Comparison of ENCODE assay signal across 12 cellular contexts in the genomic region with DNA sequence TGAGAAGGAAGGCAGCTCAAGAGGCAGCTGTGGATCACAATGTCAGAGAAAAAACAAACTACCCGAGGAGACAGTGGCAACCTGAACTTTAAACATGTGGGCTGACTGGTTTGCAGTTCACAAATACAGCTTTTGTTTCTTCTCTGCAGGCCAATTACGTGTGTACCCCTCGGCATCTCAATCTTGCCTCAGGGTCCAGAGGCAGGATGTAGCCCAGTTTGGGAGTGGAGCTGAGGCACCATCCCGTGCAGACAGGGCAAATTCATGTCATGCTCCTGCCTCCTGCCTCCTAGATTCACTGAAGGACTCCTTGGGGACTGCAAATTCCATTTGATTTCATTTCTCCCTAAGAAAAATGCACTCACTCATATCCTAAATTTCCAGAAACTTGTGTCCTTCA.
DNase-seq lines count a peak whose midpoint lies in the region; ATAC-seq and TF ChIP-seq lines count a peak whose summit lies in the region.
"Had no signal": no experiment of that assay in that cellular context is flagged by ENCODE, and none has a peak within 500 bp of the region (broad histone marks: within the 10 kb centered on the region; RNA-seq: fewer than 3 reads in every experiment).

No MANE protein-coding gene starts in this region.

- H3K27ac Mint-ChIP-seq in activated naive CD8-positive, alpha-beta T cell treated with anti-CD3 and anti-CD28 coated beads for 36 hours, result no peak overlapping the region
- H3K27ac Mint-ChIP-seq in activated naive CD8-positive, alpha-beta T cell treated with anti-CD3 and anti-CD28 coated beads, Interleukin-2, amount 50 U/mL, for 24 hours, result no peak overlapping the region
- H3K27ac Mint-ChIP-seq: activated naive CD4-positive, alpha-beta T cell treated with anti-CD3 and anti-CD28 coated beads, Interleukin-2, amount 50 U/mL, for 24 hours; memory B cell had no signal

- no peak for ATAC-seq in activated naive CD8-positive, alpha-beta T cell treated with anti-CD3 and anti-CD28 coated beads, Interleukin-2, amount 50 U/mL, for 24 hours
- ATAC-seq in HG02571 (IDR thresholded peaks at IDR 0.05; ENCODE audit: unreplicated experiment) (no peak), GM21390 (IDR thresholded peaks at IDR 0.05; ENCODE audit: unreplicated experiment) (no peak)

- no peaks in the 10 kb centered on the region for H3K4me1 Mint-ChIP-seq in activated naive CD8-positive, alpha-beta T cell treated with anti-CD3 and anti-CD28 coated beads for 36 hours
- no peaks in the 10 kb centered on the region for H3K4me1 Mint-ChIP-seq in activated naive CD8-positive, alpha-beta T cell treated with anti-CD3 and anti-CD28 coated beads, Interleukin-2, amount 50 U/mL, for 24 hours
- H3K4me1 Mint-ChIP-seq: activated naive CD4-positive, alpha-beta T cell treated with anti-CD3 and anti-CD28 coated beads, Interleukin-2, amount 50 U/mL, for 24 hours; memory B cell had no signal

- DNase-seq in A172 (ENCODE audit: low spot score), result peak; percentile 74
- DNase-seq in HPDE6-E6E7 (ENCODE audit: extremely low spot score), result peak; percentile 81
- peak; percentile 51 for DNase-seq in astrocyte of the cerebellum (ENCODE audit: low read depth)
- peak; percentile 71 for DNase-seq in kidney tubule cell (ENCODE audit: low spot score)
- no peak for DNase-seq in activated naive CD8-positive, alpha-beta T cell treated with anti-CD3 and anti-CD28 coated beads for 36 hours
- no peak for DNase-seq in activated naive CD8-positive, alpha-beta T cell treated with anti-CD3 and anti-CD28 coated beads, Interleukin-2, amount 50 U/mL, for 24 hours
- DNase-seq: ACHN; activated CD4-positive, alpha-beta T cell treated with anti-CD3 and anti-CD28 coated beads for 4 hours had no signal

- no peaks in the 10 kb centered on the region for H3K9me3 Mint-ChIP-seq in activated naive CD8-positive, alpha-beta T cell treated with anti-CD3 and anti-CD28 coated beads for 36 hours
- no peaks in the 10 kb centered on the region for H3K9me3 Mint-ChIP-seq in activated naive CD8-positive, alpha-beta T cell treated with anti-CD3 and anti-CD28 coated beads, Interleukin-2, amount 50 U/mL, for 24 hours
- H3K9me3 Mint-ChIP-seq: activated naive CD4-positive, alpha-beta T cell treated with anti-CD3 and anti-CD28 coated beads, Interleukin-2, amount 50 U/mL, for 24 hours; memory B cell had no signal

- no peak for TF ChIP-seq CTCF in astrocyte of the cerebellum (IDR thresholded peaks at IDR 0.05; ENCODE audit: low read depth, low read length, missing control alignments)

- H3K36me3 Mint-ChIP-seq in activated naive CD8-positive, alpha-beta T cell treated with anti-CD3 and anti-CD28 coated beads for 36 hours, result no peaks in the 10 kb centered on the region
- H3K36me3 Mint-ChIP-seq in activated naive CD8-positive, alpha-beta T cell treated with anti-CD3 and anti-CD28 coated beads, Interleukin-2, amount 50 U/mL, for 24 hours (ENCODE audit: low read depth), result no peaks in the 10 kb centered on the region
- H3K36me3 Mint-ChIP-seq: activated naive CD4-positive, alpha-beta T cell treated with anti-CD3 and anti-CD28 coated beads, Interleukin-2, amount 50 U/mL, for 24 hours; memory B cell had no signal

- no peak overlapping the region for H3K4me3 Mint-ChIP-seq in activated naive CD8-positive, alpha-beta T cell treated with anti-CD3 and anti-CD28 coated beads for 36 hours
- H3K4me3 Mint-ChIP-seq in activated naive CD8-positive, alpha-beta T cell treated with anti-CD3 and anti-CD28 coated beads, Interleukin-2, amount 50 U/mL, for 24 hours, result no peak overlapping the region
- H3K4me3 Mint-ChIP-seq: activated naive CD4-positive, alpha-beta T cell treated with anti-CD3 and anti-CD28 coated beads, Interleukin-2, amount 50 U/mL, for 24 hours; memory B cell had no signal

- no peak overlapping the region for H3K4me3 ChIP-seq in astrocyte of the cerebellum (ENCODE audit: low read depth, low read length)

- peaks cover 3% of the 10 kb centered on the region for H3K27me3 Mint-ChIP-seq in activated naive CD8-positive, alpha-beta T cell treated with anti-CD3 and anti-CD28 coated beads for 36 hours
- peaks cover 3% of the 10 kb centered on the region for H3K27me3 Mint-ChIP-seq in activated naive CD8-positive, alpha-beta T cell treated with anti-CD3 and anti-CD28 coated beads, Interleukin-2, amount 50 U/mL, for 24 hours
- H3K27me3 Mint-ChIP-seq: activated naive CD4-positive, alpha-beta T cell treated with anti-CD3 and anti-CD28 coated beads, Interleukin-2, amount 50 U/mL, for 24 hours had no signal

- in situ Hi-C loops in astrocyte of the cerebellum (cut with HindIII; ENCODE audit: low sequenced_read_pairs), result no loop called here

Comparison
In these comparisons a context has a peak if more than half of its experiments do, and no peak if none do; other contexts are left out.
1. DNase-seq: peak in A172 (single experiment), HPDE6-E6E7 (single experiment), astrocyte of the cerebellum (single experiment) and kidney tubule cell (single experiment); none in activated naive CD8-positive, alpha-beta T cell treated with anti-CD3 and anti-CD28 coated beads for 36 hours (single experiment) and activated naive CD8-positive, alpha-beta T cell treated with anti-CD3 and anti-CD28 coated beads, Interleukin-2, amount 50 U/mL, for 24 hours (single experiment).